Comparison of ENCODE assay signal across 18 cellular contexts in genomic region chr6:57255451-57256181, GRCh38. TPM values are rescaled to one million over a fixed set of nuclear protein-coding genes. Genes with fewer than 3 reads are reported as not detected.
DNase-seq lines count a peak whose midpoint lies in the region; ATAC-seq, FAIRE-seq and TF ChIP-seq lines count a peak whose summit lies in the region.
"Had no signal": no experiment of that assay in that cellular context is flagged by ENCODE, and none has a peak within 500 bp of the region (broad histone marks: within the 10 kb centered on the region; RNA-seq: fewer than 3 reads in every experiment).

No MANE protein-coding gene starts in this region.

- H3K4me3 ChIP-seq in K562 (no peak overlapping the region), gastroesophageal sphincter (no peak overlapping the region), rectal smooth muscle tissue (ENCODE audit: low read length) (no peak overlapping the region)
- H3K4me3 ChIP-seq: BLaER1 treated with 17β-estradiol and CSF1 and Interleukin-3, amounts not matched to agents 10 nM and 100 nM; GM12878 had no signal

- H4K20me1 ChIP-seq in K562 (replicated peaks; ENCODE audit: control insufficient read depth, insufficient read depth, low read length) = no peaks in the 10 kb centered on the region
- H4K20me1 ChIP-seq: BLaER1 treated with 17β-estradiol and CSF1 and Interleukin-3, amounts not matched to agents 10 nM and 100 nM had no signal

- H3K36me3 ChIP-seq in K562 (ENCODE audit: control insufficient read depth, insufficient read depth, low read length) (no peaks in the 10 kb centered on the region), gastroesophageal sphincter (no peaks in the 10 kb centered on the region), rectal smooth muscle tissue (ENCODE audit: control insufficient read depth, insufficient read depth, low read length) (no peaks in the 10 kb centered on the region)
- H3K36me3 ChIP-seq: BLaER1 treated with 17β-estradiol and CSF1 and Interleukin-3, amounts not matched to agents 10 nM and 100 nM had no signal

- no peaks in the 10 kb centered on the region for H3K9me1 ChIP-seq in K562 (ENCODE audit: control insufficient read depth, insufficient read depth, low read length)

- no peak overlapping the region for H3K4me2 ChIP-seq in K562 (ENCODE audit: insufficient read depth, low read length)
- H3K4me2 ChIP-seq: BLaER1 treated with 17β-estradiol and CSF1 and Interleukin-3, amounts not matched to agents 10 nM and 100 nM had no signal

- TF ChIP-seq CTCF in K562 (IDR thresholded peaks at IDR 0.05 in 2 of 3, conservative IDR thresholded peaks at IDR 0.05 in 1 of 3; ENCODE audit: insufficient read depth in 2 of 3, low read depth in 1 of 3, low read length in 3 of 3) (no peak), gastroesophageal sphincter (IDR thresholded peaks at IDR 0.05) (no peak)

- no TSS peak for BruUV-seq in K562 (replicated peaks; lab: Mats Ljungman, UMichigan)

- no peak for FAIRE-seq in K562 (lab: Jason Lieb, UNC)
- FAIRE-seq: GM12878, GM19239 had no signal

- POLR2A ChIA-PET in K562 (lab: Yijun Ruan, JAX) = no interaction called here

- in situ Hi-C loops in K562 (cut with MboI) = no loop called here

- no peak for TF ChIP-seq RAD21 in K562 (CRISPR knock-in tag; conservative IDR thresholded peaks at IDR 0.05 in 1 of 2, IDR thresholded peaks at IDR 0.05 in 1 of 2)

- DNase-seq in HCEC 1CT (peak; percentile 58), K562 (ENCODE audit: extremely low read depth in 1 of 4, low spot score in 3 of 4) (no peak), NCI-H774 (lab: John Stamatoyannopoulos, UW) (no peak), MV-4-11 (lab: John Stamatoyannopoulos, UW) (no peak)
- DNase-seq: Calu3; CD8-positive, alpha-beta T cell; KG1; NCI-H187 treated with DMSO at 0.1 percent for 48 hours; NCI-H345; NCI-H526; Right ventricle myocardium superior had no signal

- H2AFZ ChIP-seq in K562 (ENCODE audit: low read depth, low read length) = no peak overlapping the region

- intact Hi-C loops in K562 (cut with micrococcal nuclease) = no loop called here

- no peaks in the 10 kb centered on the region for H3K79me2 ChIP-seq in K562 (ENCODE audit: control insufficient read depth, insufficient read depth, low read length)

- H3K4me1 ChIP-seq in K562 (replicated peaks in 1 of 2; ENCODE audit: control insufficient read depth in 2 of 2, insufficient read depth in 2 of 2, low read length in 2 of 2) (no peaks in the 10 kb centered on the region; a peak in 2 of 5 replicates), gastroesophageal sphincter (peaks cover 9 to 54% (median 13%) of the 10 kb centered on the region in 3 donors), rectal smooth muscle tissue (ENCODE audit: control insufficient read depth, insufficient read depth, low read length) (peaks cover 44% of the 10 kb centered on the region)
- H3K4me1 ChIP-seq: BLaER1 treated with 17β-estradiol and CSF1 and Interleukin-3, amounts not matched to agents 10 nM and 100 nM had no signal

- H3K9ac ChIP-seq in K562 (ENCODE audit: insufficient read depth in 1 of 2, low read depth in 2 of 2, low read length in 2 of 2) (no peak overlapping the region), rectal smooth muscle tissue (ENCODE audit: low read length) (no peak overlapping the region)
- H3K9ac ChIP-seq: BLaER1 treated with 17β-estradiol and CSF1 and Interleukin-3, amounts not matched to agents 10 nM and 100 nM had no signal

- H3K9me3 ChIP-seq in K562 (replicated peaks; ENCODE audit: control insufficient read depth, insufficient read depth, low read depth, low read length) (no peaks in the 10 kb centered on the region), gastroesophageal sphincter (no peaks in the 10 kb centered on the region)
- H3K9me3 ChIP-seq: BLaER1 treated with 17β-estradiol and CSF1 and Interleukin-3, amounts not matched to agents 10 nM and 100 nM had no signal

- 10% methylated on average over 4 of the region's 4 CpGs for WGBS in K562 (ENCODE audit: insufficient coverage, low coverage, missing lambda C conversion rate)
- 89 to 90% methylated on average over 3 to 4 of the region's 4 CpGs for WGBS in gastroesophageal sphincter (ENCODE audit: low coverage in 1 of 2), 2 donors

- H3K27me3 ChIP-seq in K562 (ENCODE audit: control insufficient read depth in 2 of 2, insufficient read depth in 2 of 2, low read length in 2 of 2) (peaks cover 10 to 14% of the 10 kb centered on the region in 2 experiments; a peak in 4 of 5 replicates), gastroesophageal sphincter (no peaks in the 10 kb centered on the region), rectal smooth muscle tissue (ENCODE audit: control insufficient read depth, insufficient read depth, low read length) (no peaks in the 10 kb centered on the region)
- H3K27me3 ChIP-seq: BLaER1 treated with 17β-estradiol and CSF1 and Interleukin-3, amounts not matched to agents 10 nM and 100 nM had no signal

- no peak overlapping the region for H3K27ac ChIP-seq in K562 (ENCODE audit: extremely low read depth, low read depth, low read length)
- peak overlapping the region; percentile 29 to 93 (median 84) for H3K27ac ChIP-seq in gastroesophageal sphincter
- H3K27ac ChIP-seq in rectal smooth muscle tissue (ENCODE audit: low read depth, low read length) = peak overlapping the region; percentile 70
- H3K27ac ChIP-seq: BLaER1 treated with 17β-estradiol and CSF1 and Interleukin-3, amounts not matched to agents 10 nM and 100 nM had no signal

- TF ChIP-seq EP300 in K562 (IDR thresholded peaks at IDR 0.05; ENCODE audit: low read length) (no peak), gastroesophageal sphincter (IDR thresholded peaks at IDR 0.05) (no peak)

- ATAC-seq in K562 = no peak
- ATAC-seq in gastroesophageal sphincter = no peak
- ATAC-seq in HG02973 (IDR thresholded peaks at IDR 0.05; ENCODE audit: unreplicated experiment) = no peak
- ATAC-seq: CD8-positive, alpha-beta T cell; GM12878; HCT116 had no signal

- TF ChIP-seq POLR2A in K562 (conservative IDR thresholded peaks at IDR 0.05) (no peak), gastroesophageal sphincter (IDR thresholded peaks at IDR 0.05) (no peak)

- CTCF ChIA-PET in K562 (lab: Yijun Ruan, JAX; ENCODE audit: low intra/inter-chr PET ratio) = no interaction called here

TF ChIP-seq in K562, 482 proteins besides CTCF, POLR2A, EP300 and RAD21 (continues in another document):
- TF ChIP-seq, protein P1, sequence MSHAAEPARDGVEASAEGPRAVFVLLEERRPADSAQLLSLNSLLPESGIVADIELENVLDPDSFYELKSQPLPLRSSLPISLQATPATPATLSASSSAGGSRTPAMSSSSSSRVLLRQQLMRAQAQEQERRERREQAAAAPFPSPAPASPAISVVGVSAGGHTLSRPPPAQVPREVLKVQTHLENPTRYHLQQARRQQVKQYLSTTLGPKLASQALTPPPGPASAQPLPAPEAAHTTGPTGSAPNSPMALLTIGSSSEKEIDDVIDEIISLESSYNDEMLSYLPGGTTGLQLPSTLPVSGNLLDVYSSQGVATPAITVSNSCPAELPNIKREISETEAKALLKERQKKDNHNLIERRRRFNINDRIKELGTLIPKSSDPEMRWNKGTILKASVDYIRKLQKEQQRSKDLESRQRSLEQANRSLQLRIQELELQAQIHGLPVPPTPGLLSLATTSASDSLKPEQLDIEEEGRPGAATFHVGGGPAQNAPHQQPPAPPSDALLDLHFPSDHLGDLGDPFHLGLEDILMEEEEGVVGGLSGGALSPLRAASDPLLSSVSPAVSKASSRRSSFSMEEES (CRISPR knock-in tag; IDR thresholded peaks at IDR 0.05) = no peak
- TF ChIP-seq NFE2 (IDR thresholded peaks at IDR 0.05; ENCODE audit: low read depth) (no peak), MAFG (tag; conservative IDR thresholded peaks at IDR 0.05) (peak; percentile 76), NRF1 (conservative IDR thresholded peaks at IDR 0.05 in 1 of 2, IDR thresholded peaks at IDR 0.05 in 1 of 2) (no peak), GMEB1 (CRISPR knock-in tag; IDR thresholded peaks at IDR 0.05) (no peak)
- TF ChIP-seq, protein P2, sequence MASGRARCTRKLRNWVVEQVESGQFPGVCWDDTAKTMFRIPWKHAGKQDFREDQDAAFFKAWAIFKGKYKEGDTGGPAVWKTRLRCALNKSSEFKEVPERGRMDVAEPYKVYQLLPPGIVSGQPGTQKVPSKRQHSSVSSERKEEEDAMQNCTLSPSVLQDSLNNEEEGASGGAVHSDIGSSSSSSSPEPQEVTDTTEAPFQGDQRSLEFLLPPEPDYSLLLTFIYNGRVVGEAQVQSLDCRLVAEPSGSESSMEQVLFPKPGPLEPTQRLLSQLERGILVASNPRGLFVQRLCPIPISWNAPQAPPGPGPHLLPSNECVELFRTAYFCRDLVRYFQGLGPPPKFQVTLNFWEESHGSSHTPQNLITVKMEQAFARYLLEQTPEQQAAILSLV (tag; IDR thresholded peaks at IDR 0.05) = no peak

RNA-seq across cellular contexts. Expression of gene RAB23, which starts 33.5 kb away (rescaled TPM):
- total RNA-seq in K562 (2011; cell fraction: chromatin; rRNA removed; ENCODE audit: low replicate concordance) = 2.6 and 13.3 TPM in 2 replicates
- 2.2 and 3.0 TPM in 2 replicates for total RNA-seq in K562 (2011; cell fraction: nucleolus; rRNA removed)
- 7.0 and 17.6 TPM in 2 replicates for total RNA-seq in K562 (2011; cell fraction: nucleoplasm; rRNA removed)
- total RNA-seq in K562 (2014; rRNA removed) (6.0 and 7.1 TPM in 2 replicates), K562 (2014; rRNA removed; fragmentation: Illumina TruSeq; extraction: Trizol) (15.0 and 16.9 TPM in 2 replicates), K562 (2015; rRNA removed; fragmentation: Illumina TruSeq; extraction: Trizol) (16.4 and 18.0 TPM in 2 replicates), K562 (2021) (9.4 and 10.0 TPM in 2 replicates), gastroesophageal sphincter (100 to 1,000 TPM in 1 of 4 donors, 10 to 100 TPM in 3; 45.5 to 107 (median 78.1) TPM)
- polyA plus RNA-seq in K562 (2011; rRNA removed) (9.6 and 14.1 TPM in 2 replicates), K562 (2014; fragmentation: Illumina TruSeq; extraction: Trizol) (10.7 and 14.3 TPM in 2 replicates), K562 (2014; fragmentation: Nextera tagmentation; extraction: Ambion mirVana) (1 to 10 TPM; 3.4 to 3.6 TPM), K562 (2014; rRNA removed) (8.4 and 10.0 TPM in 2 replicates)
- 1.8 and 2.9 TPM in 2 replicates for polyA plus RNA-seq in K562 (2011; cell fraction: cytosol; rRNA removed)
- polyA plus RNA-seq in K562 (2011; cell fraction: nucleus; rRNA removed) = 5.1 and 7.7 TPM in 2 replicates
- polyA plus RNA-seq in K562 (2012) = 6.7 and 8.7 TPM in 2 replicates
- 13.2 and 14.3 TPM in 2 replicates for polyA minus RNA-seq in K562 (2011; rRNA and poly(A)+ RNA removed)
- 3.1 and 3.7 TPM in 2 replicates for polyA minus RNA-seq in K562 (2011; cell fraction: cytosol; rRNA and poly(A)+ RNA removed)
- polyA minus RNA-seq in K562 (2011; cell fraction: nucleus; rRNA and poly(A)+ RNA removed) = 5.1 and 5.7 TPM in 2 replicates
